In the genomic region with DNA sequence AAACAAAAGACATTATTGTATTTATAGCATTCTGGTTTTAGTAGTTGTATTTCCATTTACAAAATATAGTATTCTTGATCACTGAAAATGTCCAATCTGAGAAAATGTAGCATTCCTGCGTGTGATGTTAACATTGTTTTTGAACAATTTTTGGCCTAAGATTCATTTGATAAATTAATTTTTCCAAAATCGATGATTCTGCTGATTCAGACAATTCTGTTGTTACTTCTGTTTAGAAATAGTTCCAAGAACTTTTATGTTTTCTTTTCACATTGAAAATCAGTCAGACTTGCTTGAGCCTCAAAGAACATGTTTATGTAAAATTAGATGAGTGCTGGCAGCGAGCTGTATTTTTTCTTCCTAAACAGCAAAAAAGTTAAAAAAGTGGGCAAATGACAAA, we compare ENCODE assay signal across 9 cellular contexts.
"Had no signal": no experiment of that assay in that cellular context is flagged by ENCODE, and none has a peak within 500 bp of the region (broad histone marks: within the 10 kb centered on the region; RNA-seq: fewer than 3 reads in every experiment).

No MANE protein-coding gene starts in this region.

- DNase-seq: H9, HCEC 1CT, Karpas-422, KBM-7 had no signal

- FAIRE-seq: H1, H54, HTR-8/SVneo had no signal

- ATAC-seq: GM23338 had no signal

- H3K4me3 ChIP-seq: GM23338 had no signal

- H3K27ac ChIP-seq: KMS-11 had no signal

- H2AFZ ChIP-seq: GM23338 had no signal

- H3K4me2 ChIP-seq: GM23338, KMS-11 had no signal

- H3K9ac ChIP-seq: KMS-11 had no signal
